ENCODE assay signal across 8 cellular contexts in genomic region chr7:56063500-56063881, GRCh38. TPM values are rescaled to one million over a fixed set of nuclear protein-coding genes. Genes with fewer than 3 reads are reported as not detected.
DNase-seq lines count a peak whose midpoint lies in the region; ATAC-seq and TF ChIP-seq lines count a peak whose summit lies in the region.

No MANE protein-coding gene starts in this region.

- H3K4me1 ChIP-seq in ACC112 (ENCODE audit: control insufficient read depth, insufficient read depth, low read length, unreplicated experiment) (peaks cover 45% of the 10 kb centered on the region), HUES64 (ENCODE audit: insufficient read depth, low read length) (0 out of 2 replicates have a peak, but pooled peaks cover 5% of the 10 kb centered on the region), breast epithelium (no peaks in the 10 kb centered on the region)

- no peak for TF ChIP-seq CTCF in breast epithelium (IDR thresholded peaks at IDR 0.05)
- no peak for TF ChIP-seq CTCF in natural killer cell (IDR thresholded peaks at IDR 0.05)

- H3K36me3 ChIP-seq in ACC112 (ENCODE audit: insufficient read depth, low read length) (peaks cover 33% of the 10 kb centered on the region), HUES64 (ENCODE audit: insufficient read depth, low read length) (peaks cover 65% of the 10 kb centered on the region), breast epithelium (no peaks in the 10 kb centered on the region)

- H3K79me2 ChIP-seq in ACC112 (ENCODE audit: control insufficient read depth, insufficient read depth, low read length, unreplicated experiment) = peaks cover 27% of the 10 kb centered on the region

- H3K4me1 Mint-ChIP-seq in natural killer cell = peaks cover 27 to 31% of the 10 kb centered on the region in 2 donors

- no peak for TF ChIP-seq POLR2A in breast epithelium (IDR thresholded peaks at IDR 0.05)

- intact Hi-C loops in breast epithelium (cut with DNase I; ENCODE audit: low total_unique reads) (no loop called here), natural killer cell (cut with micrococcal nuclease) (loop anchor here (5.0 kb wide), 2 partner anchors 111 to 696 kb away; partner anchors contain the start of genes LANCL2 and MRPS17)

- 89% methylated on average over 7 of the region's 7 CpGs for WGBS in HUES64

- no peaks in the 10 kb centered on the region for H3K9me3 ChIP-seq in HUES64 (ENCODE audit: insufficient read depth, low read depth, low read length)
- no peaks in the 10 kb centered on the region for H3K9me3 ChIP-seq in breast epithelium

- no peak for DNase-seq in breast epithelium (ENCODE audit: low spot score in 2 of 2)
- no peak for DNase-seq in natural killer cell
- no peak for DNase-seq in NCI-H1092 treated with DMSO at 0.1 percent for 48 hours (lab: John Stamatoyannopoulos, UW)
- no peak for DNase-seq in germinal center (ENCODE audit: low spot score)
- DNase-seq in occipital lobe (lab: John Stamatoyannopoulos, UW) = no peak

- H3K27ac ChIP-seq in ACC112 (ENCODE audit: low read depth, low read length) = peak overlapping the region; percentile 92
- H3K27ac ChIP-seq in HUES64 (ENCODE audit: low read depth, low read length) = peak overlapping the region; percentile 89
- H3K27ac ChIP-seq in breast epithelium = peak overlapping the region; percentile 87 to 95

- peak overlapping the region; percentile 95 for H3K4me3 Mint-ChIP-seq in natural killer cell

- ATAC-seq in natural killer cell = no peak
- ATAC-seq in GM19395 (IDR thresholded peaks at IDR 0.05; ENCODE audit: unreplicated experiment) = no peak

- peak overlapping the region; percentile 95 to 98 for H3K27ac Mint-ChIP-seq in natural killer cell

- H2AFZ ChIP-seq in ACC112 (ENCODE audit: low read length, unreplicated experiment) = peak overlapping the region; percentile 17

- peaks cover 15% of the 10 kb centered on the region for H3K36me3 Mint-ChIP-seq in natural killer cell

- no peaks in the 10 kb centered on the region for H3K27me3 Mint-ChIP-seq in natural killer cell (ENCODE audit: low read depth in 2 of 2)

- no peak overlapping the region for H3K9ac ChIP-seq in HUES64 (ENCODE audit: low read depth, low read length)

- no peaks in the 10 kb centered on the region for H3K27me3 ChIP-seq in ACC112 (ENCODE audit: insufficient read depth, low read length)
- H3K27me3 ChIP-seq in HUES64 (ENCODE audit: insufficient read depth, low read length) = no peaks in the 10 kb centered on the region
- H3K27me3 ChIP-seq in breast epithelium = no peaks in the 10 kb centered on the region

- H3K4me3 ChIP-seq in ACC112 (ENCODE audit: low read depth, low read length) = peak overlapping the region; percentile 88; the same call in 1 of the 2 replicates
- H3K4me3 ChIP-seq in HUES64 (ENCODE audit: low read length) = peak overlapping the region; percentile 70
- peak overlapping the region; percentile 81 to 85 (median 81) for H3K4me3 ChIP-seq in breast epithelium

- no peaks in the 10 kb centered on the region for H3K9me3 Mint-ChIP-seq in natural killer cell

RNA-seq across cellular contexts. Expression of gene SUMF2, which starts 0.6 kb away (rescaled TPM):
- polyA plus RNA-seq in HUES64 (2013, experiment 1 of 2) = 43.5 TPM
- polyA plus RNA-seq in HUES64 (2013, experiment 2 of 2) = 52.6 TPM
- 100 to 1,000 TPM; 123 to 131 (median 127) TPM for total RNA-seq in breast epithelium
- 100 to 1,000 TPM; 130 to 147 (median 136) TPM for total RNA-seq in natural killer cell
- 71.3 TPM for total RNA-seq in occipital lobe

RNA-seq across cellular contexts. Expression of gene CCT6A, which starts 11.9 kb away (rescaled TPM):
- 297 TPM for polyA plus RNA-seq in HUES64 (2013, experiment 1 of 2)
- 273 TPM for polyA plus RNA-seq in HUES64 (2013, experiment 2 of 2)
- 100 to 1,000 TPM in 2 of 3 donors, 10 to 100 TPM in 1; 75.7 to 137 (median 112) TPM for total RNA-seq in breast epithelium
- 10 to 100 TPM; 48.1 to 65.3 (median 48.3) TPM for total RNA-seq in natural killer cell
- 189 TPM for total RNA-seq in occipital lobe

RNA-seq across cellular contexts. Expression of gene PSPH, which starts 12.2 kb away (rescaled TPM):
- polyA plus RNA-seq in HUES64 (2013, experiment 1 of 2) = 41.6 TPM
- polyA plus RNA-seq in HUES64 (2013, experiment 2 of 2) = 39.7 TPM
- 10 to 100 TPM; 11.4 to 17.7 (median 14.4) TPM for total RNA-seq in breast epithelium
- total RNA-seq in natural killer cell = 1 to 10 TPM; 2.8 to 4.1 (median 3.8) TPM
- 19.8 TPM for total RNA-seq in occipital lobe

RNA-seq across cellular contexts. Expression of gene PHKG1, which starts 29.3 kb away (rescaled TPM):
- 0.35 TPM for polyA plus RNA-seq in HUES64 (2013, experiment 1 of 2)
- polyA plus RNA-seq in HUES64 (2013, experiment 2 of 2) = not detected
- total RNA-seq in breast epithelium = 1 to 10 TPM; 2.6 to 4.3 (median 2.8) TPM
- 1 to 10 TPM; 4.9 to 5.6 (median 5.0) TPM for total RNA-seq in natural killer cell
- total RNA-seq in occipital lobe = 3.6 TPM

RNA-seq across cellular contexts. Expression of gene CHCHD2, which starts 42.8 kb away (rescaled TPM):
- polyA plus RNA-seq in HUES64 (2013, experiment 1 of 2) = 219 TPM
- 191 TPM for polyA plus RNA-seq in HUES64 (2013, experiment 2 of 2)
- total RNA-seq in breast epithelium (100 to 1,000 TPM; 327 to 371 (median 363) TPM), natural killer cell (100 to 1,000 TPM; 176 to 224 (median 184) TPM), occipital lobe (158 TPM)
